1 cellular context compared by ENCODE assay signal in genomic region chr17:32879143-32879542, GRCh38.
TF ChIP-seq lines count a peak whose summit lies in the region.

No MANE protein-coding gene starts in this region.

TF ChIP-seq in HepG2, 621 proteins besides CTCF, POLR2A, EP300 and RAD21 (continued from another document):
- TF ChIP-seq, protein P1, sequence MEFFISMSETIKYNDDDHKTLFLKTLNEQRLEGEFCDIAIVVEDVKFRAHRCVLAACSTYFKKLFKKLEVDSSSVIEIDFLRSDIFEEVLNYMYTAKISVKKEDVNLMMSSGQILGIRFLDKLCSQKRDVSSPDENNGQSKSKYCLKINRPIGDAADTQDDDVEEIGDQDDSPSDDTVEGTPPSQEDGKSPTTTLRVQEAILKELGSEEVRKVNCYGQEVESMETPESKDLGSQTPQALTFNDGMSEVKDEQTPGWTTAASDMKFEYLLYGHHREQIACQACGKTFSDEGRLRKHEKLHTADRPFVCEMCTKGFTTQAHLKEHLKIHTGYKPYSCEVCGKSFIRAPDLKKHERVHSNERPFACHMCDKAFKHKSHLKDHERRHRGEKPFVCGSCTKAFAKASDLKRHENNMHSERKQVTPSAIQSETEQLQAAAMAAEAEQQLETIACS (CRISPR knock-in tag; IDR thresholded peaks at IDR 0.05): no peak
- TF ChIP-seq ZNF878 (CRISPR knock-in tag; IDR thresholded peaks at IDR 0.05) (no peak), RELA (CRISPR knock-in tag; IDR thresholded peaks at IDR 0.05) (no peak), RXRB (CRISPR knock-in tag; IDR thresholded peaks at IDR 0.05; ENCODE audit: borderline replicate concordance) (no peak), HNRNPUL1 (IDR thresholded peaks at IDR 0.05; ENCODE audit: low read depth, low read length) (no peak), ZNF616 (CRISPR knock-in tag; IDR thresholded peaks at IDR 0.05; ENCODE audit: low read depth) (no peak), HOXD1 (CRISPR knock-in tag; IDR thresholded peaks at IDR 0.05) (no peak), CREM (IDR thresholded peaks at IDR 0.05) (no peak), CREM (CRISPR knock-in tag; IDR thresholded peaks at IDR 0.05) (no peak), MXD1 (CRISPR knock-in tag; IDR thresholded peaks at IDR 0.05) (no peak), MIXL1 (CRISPR knock-in tag; IDR thresholded peaks at IDR 0.05) (0 out of 2 replicates have a peak, but pooled peaks have one; percentile 15), SIX4 (CRISPR knock-in tag; IDR thresholded peaks at IDR 0.05) (no peak), ZNF75D (CRISPR knock-in tag; IDR thresholded peaks at IDR 0.05; ENCODE audit: borderline replicate concordance) (no peak), HNF4A (CRISPR knock-in tag; IDR thresholded peaks at IDR 0.05) (peak; percentile 42), ZNF296 (CRISPR knock-in tag; conservative IDR thresholded peaks at IDR 0.05) (no peak), SNAPC4 (CRISPR knock-in tag; IDR thresholded peaks at IDR 0.05) (no peak), ERF (CRISPR knock-in tag; IDR thresholded peaks at IDR 0.05) (no peak), SMARCE1 (IDR thresholded peaks at IDR 0.05; ENCODE audit: borderline replicate concordance) (no peak)
- TF ChIP-seq, protein P2, sequence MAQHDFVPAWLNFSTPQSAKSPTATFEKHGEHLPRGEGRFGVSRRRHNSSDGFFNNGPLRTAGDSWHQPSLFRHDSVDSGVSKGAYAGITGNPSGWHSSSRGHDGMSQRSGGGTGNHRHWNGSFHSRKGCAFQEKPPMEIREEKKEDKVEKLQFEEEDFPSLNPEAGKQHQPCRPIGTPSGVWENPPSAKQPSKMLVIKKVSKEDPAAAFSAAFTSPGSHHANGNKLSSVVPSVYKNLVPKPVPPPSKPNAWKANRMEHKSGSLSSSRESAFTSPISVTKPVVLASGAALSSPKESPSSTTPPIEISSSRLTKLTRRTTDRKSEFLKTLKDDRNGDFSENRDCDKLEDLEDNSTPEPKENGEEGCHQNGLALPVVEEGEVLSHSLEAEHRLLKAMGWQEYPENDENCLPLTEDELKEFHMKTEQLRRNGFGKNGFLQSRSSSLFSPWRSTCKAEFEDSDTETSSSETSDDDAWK (CRISPR knock-in tag; IDR thresholded peaks at IDR 0.05): no peak
- TF ChIP-seq, protein P3, sequence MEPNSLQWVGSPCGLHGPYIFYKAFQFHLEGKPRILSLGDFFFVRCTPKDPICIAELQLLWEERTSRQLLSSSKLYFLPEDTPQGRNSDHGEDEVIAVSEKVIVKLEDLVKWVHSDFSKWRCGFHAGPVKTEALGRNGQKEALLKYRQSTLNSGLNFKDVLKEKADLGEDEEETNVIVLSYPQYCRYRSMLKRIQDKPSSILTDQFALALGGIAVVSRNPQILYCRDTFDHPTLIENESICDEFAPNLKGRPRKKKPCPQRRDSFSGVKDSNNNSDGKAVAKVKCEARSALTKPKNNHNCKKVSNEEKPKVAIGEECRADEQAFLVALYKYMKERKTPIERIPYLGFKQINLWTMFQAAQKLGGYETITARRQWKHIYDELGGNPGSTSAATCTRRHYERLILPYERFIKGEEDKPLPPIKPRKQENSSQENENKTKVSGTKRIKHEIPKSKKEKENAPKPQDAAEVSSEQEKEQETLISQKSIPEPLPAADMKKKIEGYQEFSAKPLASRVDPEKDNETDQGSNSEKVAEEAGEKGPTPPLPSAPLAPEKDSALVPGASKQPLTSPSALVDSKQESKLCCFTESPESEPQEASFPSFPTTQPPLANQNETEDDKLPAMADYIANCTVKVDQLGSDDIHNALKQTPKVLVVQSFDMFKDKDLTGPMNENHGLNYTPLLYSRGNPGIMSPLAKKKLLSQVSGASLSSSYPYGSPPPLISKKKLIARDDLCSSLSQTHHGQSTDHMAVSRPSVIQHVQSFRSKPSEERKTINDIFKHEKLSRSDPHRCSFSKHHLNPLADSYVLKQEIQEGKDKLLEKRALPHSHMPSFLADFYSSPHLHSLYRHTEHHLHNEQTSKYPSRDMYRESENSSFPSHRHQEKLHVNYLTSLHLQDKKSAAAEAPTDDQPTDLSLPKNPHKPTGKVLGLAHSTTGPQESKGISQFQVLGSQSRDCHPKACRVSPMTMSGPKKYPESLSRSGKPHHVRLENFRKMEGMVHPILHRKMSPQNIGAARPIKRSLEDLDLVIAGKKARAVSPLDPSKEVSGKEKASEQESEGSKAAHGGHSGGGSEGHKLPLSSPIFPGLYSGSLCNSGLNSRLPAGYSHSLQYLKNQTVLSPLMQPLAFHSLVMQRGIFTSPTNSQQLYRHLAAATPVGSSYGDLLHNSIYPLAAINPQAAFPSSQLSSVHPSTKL (CRISPR knock-in tag; IDR thresholded peaks at IDR 0.05): peak; percentile 18; the same call in 1 of the 2 replicates
- TF ChIP-seq, protein P4, sequence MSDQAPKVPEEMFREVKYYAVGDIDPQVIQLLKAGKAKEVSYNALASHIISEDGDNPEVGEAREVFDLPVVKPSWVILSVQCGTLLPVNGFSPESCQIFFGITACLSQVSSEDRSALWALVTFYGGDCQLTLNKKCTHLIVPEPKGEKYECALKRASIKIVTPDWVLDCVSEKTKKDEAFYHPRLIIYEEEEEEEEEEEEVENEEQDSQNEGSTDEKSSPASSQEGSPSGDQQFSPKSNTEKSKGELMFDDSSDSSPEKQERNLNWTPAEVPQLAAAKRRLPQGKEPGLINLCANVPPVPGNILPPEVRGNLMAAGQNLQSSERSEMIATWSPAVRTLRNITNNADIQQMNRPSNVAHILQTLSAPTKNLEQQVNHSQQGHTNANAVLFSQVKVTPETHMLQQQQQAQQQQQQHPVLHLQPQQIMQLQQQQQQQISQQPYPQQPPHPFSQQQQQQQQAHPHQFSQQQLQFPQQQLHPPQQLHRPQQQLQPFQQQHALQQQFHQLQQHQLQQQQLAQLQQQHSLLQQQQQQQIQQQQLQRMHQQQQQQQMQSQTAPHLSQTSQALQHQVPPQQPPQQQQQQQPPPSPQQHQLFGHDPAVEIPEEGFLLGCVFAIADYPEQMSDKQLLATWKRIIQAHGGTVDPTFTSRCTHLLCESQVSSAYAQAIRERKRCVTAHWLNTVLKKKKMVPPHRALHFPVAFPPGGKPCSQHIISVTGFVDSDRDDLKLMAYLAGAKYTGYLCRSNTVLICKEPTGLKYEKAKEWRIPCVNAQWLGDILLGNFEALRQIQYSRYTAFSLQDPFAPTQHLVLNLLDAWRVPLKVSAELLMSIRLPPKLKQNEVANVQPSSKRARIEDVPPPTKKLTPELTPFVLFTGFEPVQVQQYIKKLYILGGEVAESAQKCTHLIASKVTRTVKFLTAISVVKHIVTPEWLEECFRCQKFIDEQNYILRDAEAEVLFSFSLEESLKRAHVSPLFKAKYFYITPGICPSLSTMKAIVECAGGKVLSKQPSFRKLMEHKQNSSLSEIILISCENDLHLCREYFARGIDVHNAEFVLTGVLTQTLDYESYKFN (CRISPR knock-in tag; conservative IDR thresholded peaks at IDR 0.05): 0 out of 2 replicates have a peak, but pooled peaks have one; percentile 23
